ENCODE assay signal across 8 cellular contexts in genomic region chr11:9565822-9566560, GRCh38. TPM values are rescaled to one million over a fixed set of nuclear protein-coding genes. Genes with fewer than 3 reads are reported as not detected.
DNase-seq lines count a peak whose midpoint lies in the region; ATAC-seq and FAIRE-seq lines count a peak whose summit lies in the region.

No MANE protein-coding gene starts in this region.

- FAIRE-seq in RCC 7860 (lab: Jason Lieb, UNC) = peak; percentile 96

- no peaks in the 10 kb centered on the region for H3K27me3 Mint-ChIP-seq in activated naive CD8-positive, alpha-beta T cell

- peak; percentile 85 for ATAC-seq in GM21526 (IDR thresholded peaks at IDR 0.05; ENCODE audit: low FRiP score, unreplicated experiment)
- ATAC-seq in left cardiac atrium = peak; percentile 60 to 95

- H3K4me1 Mint-ChIP-seq in activated naive CD8-positive, alpha-beta T cell (ENCODE audit: low read depth) = peaks cover 13% of the 10 kb centered on the region

- peaks cover 12% of the 10 kb centered on the region for H3K9me3 Mint-ChIP-seq in activated naive CD8-positive, alpha-beta T cell (ENCODE audit: low read depth)

- DNase-seq in DMS153 (lab: John Stamatoyannopoulos, UW) = peak; percentile 97
- peak; percentile 100 for DNase-seq in HS-27A (ENCODE audit: low read depth)
- DNase-seq in RCC 7860 (ENCODE audit: low spot score) = peak; percentile 100
- peak; percentile 48 for DNase-seq in left cardiac atrium
- peak; percentile 100 for DNase-seq in skeletal muscle cell (ENCODE audit: low read depth)
- no peak for DNase-seq in middle frontal gyrus (ENCODE audit: extremely low spot score, low spot score)

- peak overlapping the region; percentile 84 for H3K27ac Mint-ChIP-seq in activated naive CD8-positive, alpha-beta T cell

- intact Hi-C loops in left cardiac atrium (cut with DNase I) = no loop called here

- peak overlapping the region; percentile 46 for H3K4me3 Mint-ChIP-seq in activated naive CD8-positive, alpha-beta T cell

- H3K36me3 Mint-ChIP-seq in activated naive CD8-positive, alpha-beta T cell = peaks cover 11% of the 10 kb centered on the region

- H3K4me3 ChIP-seq in skeletal muscle cell (ENCODE audit: low read depth, low read length) = no peak overlapping the region

RNA-seq across cellular contexts. Expression of gene WEE1, which starts 7.5 kb away (rescaled TPM):
- 10 to 100 TPM; 25.3 to 53.7 TPM for total RNA-seq in left cardiac atrium
